ENCODE assay signal across 12 cellular contexts in the genomic region with DNA sequence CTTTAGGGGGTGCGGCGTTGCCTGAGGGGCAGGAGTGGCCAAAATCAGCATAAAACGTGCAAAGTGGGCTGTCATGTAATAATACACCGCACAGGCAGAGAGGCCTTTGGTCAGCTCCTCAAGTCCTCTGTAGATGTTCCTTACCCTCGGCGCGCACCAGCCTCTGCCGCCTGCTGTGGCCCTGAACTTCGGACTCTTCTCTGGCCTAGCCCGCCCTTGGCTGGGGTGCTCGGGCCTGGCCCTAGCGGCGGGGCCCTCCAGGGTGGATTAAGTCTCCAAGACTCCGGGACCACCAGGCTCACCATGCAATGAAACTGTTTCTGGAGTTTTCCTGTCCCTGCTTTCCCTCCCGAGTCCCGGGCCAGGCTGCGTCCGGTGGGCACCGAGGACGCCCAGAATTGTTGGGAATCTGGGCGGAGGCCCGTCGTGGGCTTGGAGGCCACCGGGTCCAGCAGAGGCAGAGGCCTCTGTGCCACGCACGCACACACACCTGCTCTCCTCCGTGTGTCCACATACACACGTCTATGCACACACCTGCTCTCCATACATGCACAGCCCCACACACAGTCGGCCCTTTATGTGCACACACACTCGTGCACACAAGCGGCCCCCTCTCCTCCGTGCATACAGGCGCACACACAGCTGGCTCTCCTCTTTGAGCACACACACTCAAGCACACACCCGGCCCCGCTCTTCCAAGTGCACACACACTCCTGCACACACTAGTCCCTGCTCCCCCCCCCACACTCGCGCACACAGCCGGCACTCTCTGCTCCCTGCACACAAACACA. TPM values are rescaled to one million over a fixed set of nuclear protein-coding genes. Genes with fewer than 3 reads are reported as not detected.
DNase-seq lines count a peak whose midpoint lies in the region; ATAC-seq lines count a peak whose summit lies in the region.
"Had no signal": no experiment of that assay in that cellular context is flagged by ENCODE, and none has a peak within 500 bp of the region (broad histone marks: within the 10 kb centered on the region; RNA-seq: fewer than 3 reads in every experiment).

No MANE protein-coding gene starts in this region.

- peaks cover 23% of the 10 kb centered on the region for H3K36me3 Mint-ChIP-seq in stimulated activated naive CD8-positive, alpha-beta T cell treated with anti-CD3 and anti-CD28 coated beads, Interleukin-15, Interleukin-2, amounts not matched to agents 100 ng/mL and 50 ng/mL, for 24 hours (ENCODE audit: low read depth)
- peaks cover 25% of the 10 kb centered on the region for H3K36me3 Mint-ChIP-seq in activated naive CD8-positive, alpha-beta T cell treated with anti-CD3 and anti-CD28 coated beads, Interleukin-2, amount 50 U/mL, for 24 hours (ENCODE audit: low read depth)

- intact Hi-C loops in aorta (cut with DNase I) = no loop called here

- no peak overlapping the region for H3K4me3 ChIP-seq in aorta (ENCODE audit: low read length in 2 of 2)

- no peak for DNase-seq in stimulated activated naive CD8-positive, alpha-beta T cell treated with anti-CD3 and anti-CD28 coated beads, Interleukin-15, Interleukin-2, amounts not matched to agents 100 U/mL and 50 U/mL, for 24 hours
- no peak for DNase-seq in activated naive CD8-positive, alpha-beta T cell treated with anti-CD3 and anti-CD28 coated beads, Interleukin-2, amount 50 U/mL, for 24 hours
- DNase-seq in mesenteric fat pad (ENCODE audit: low spot score) (peak; percentile 83), aorta (peak; percentile 36 to 65), superior temporal gyrus (ENCODE audit: extremely low spot score) (no peak)
- DNase-seq: erythroblast, NCI-H526 treated with DMSO at 0.1 percent for 48 hours, retina had no signal

- H3K27me3 Mint-ChIP-seq in stimulated activated naive CD8-positive, alpha-beta T cell treated with anti-CD3 and anti-CD28 coated beads, Interleukin-15, Interleukin-2, amounts not matched to agents 100 ng/mL and 50 ng/mL, for 24 hours = no peaks in the 10 kb centered on the region
- H3K27me3 Mint-ChIP-seq in activated naive CD8-positive, alpha-beta T cell treated with anti-CD3 and anti-CD28 coated beads, Interleukin-2, amount 50 U/mL, for 24 hours = no peaks in the 10 kb centered on the region

- H3K36me3 ChIP-seq in aorta (ENCODE audit: control insufficient read depth in 1 of 2, insufficient read depth in 2 of 2, low read length in 1 of 2) = no peaks in the 10 kb centered on the region

- peak overlapping the region; percentile 59 for H3K4me3 Mint-ChIP-seq in stimulated activated naive CD8-positive, alpha-beta T cell treated with anti-CD3 and anti-CD28 coated beads, Interleukin-15, Interleukin-2, amounts not matched to agents 100 ng/mL and 50 ng/mL, for 24 hours
- H3K4me3 Mint-ChIP-seq in activated naive CD8-positive, alpha-beta T cell treated with anti-CD3 and anti-CD28 coated beads, Interleukin-2, amount 50 U/mL, for 24 hours = peak overlapping the region; percentile 60

- no peaks in the 10 kb centered on the region for H3K9me3 Mint-ChIP-seq in stimulated activated naive CD8-positive, alpha-beta T cell treated with anti-CD3 and anti-CD28 coated beads, Interleukin-15, Interleukin-2, amounts not matched to agents 100 ng/mL and 50 ng/mL, for 24 hours
- no peaks in the 10 kb centered on the region for H3K9me3 Mint-ChIP-seq in activated naive CD8-positive, alpha-beta T cell treated with anti-CD3 and anti-CD28 coated beads, Interleukin-2, amount 50 U/mL, for 24 hours

- no peaks in the 10 kb centered on the region for H3K9me3 ChIP-seq in aorta (ENCODE audit: control insufficient read depth, low read length)
- H3K9me3 ChIP-seq: BLaER1 had no signal

- H3K27me3 ChIP-seq in aorta (ENCODE audit: control insufficient read depth in 1 of 2, insufficient read depth in 2 of 2, low read length in 1 of 2) = no peaks in the 10 kb centered on the region
- H3K27me3 ChIP-seq: BLaER1 had no signal

- 77 to 78% methylated on average over 38 of the region's 38 CpGs for WGBS in aorta, 2 donors

- H3K27ac ChIP-seq in aorta (ENCODE audit: low read depth in 1 of 2, low read length in 2 of 2) = no peak overlapping the region
- H3K27ac ChIP-seq: BLaER1 had no signal

- H3K4me1 Mint-ChIP-seq in stimulated activated naive CD8-positive, alpha-beta T cell treated with anti-CD3 and anti-CD28 coated beads, Interleukin-15, Interleukin-2, amounts not matched to agents 100 ng/mL and 50 ng/mL, for 24 hours (ENCODE audit: low read depth) = peaks cover 23% of the 10 kb centered on the region
- peaks cover 28% of the 10 kb centered on the region for H3K4me1 Mint-ChIP-seq in activated naive CD8-positive, alpha-beta T cell treated with anti-CD3 and anti-CD28 coated beads, Interleukin-2, amount 50 U/mL, for 24 hours

- no peak overlapping the region for H3K27ac Mint-ChIP-seq in stimulated activated naive CD8-positive, alpha-beta T cell treated with anti-CD3 and anti-CD28 coated beads, Interleukin-15, Interleukin-2, amounts not matched to agents 100 ng/mL and 50 ng/mL, for 24 hours
- H3K27ac Mint-ChIP-seq in activated naive CD8-positive, alpha-beta T cell treated with anti-CD3 and anti-CD28 coated beads, Interleukin-2, amount 50 U/mL, for 24 hours = no peak overlapping the region

- no peaks in the 10 kb centered on the region for H3K4me1 ChIP-seq in aorta (ENCODE audit: control insufficient read depth in 1 of 2, insufficient read depth in 2 of 2, low read length in 2 of 2)

- ATAC-seq in stimulated activated naive CD8-positive, alpha-beta T cell treated with anti-CD3 and anti-CD28 coated beads, Interleukin-15, Interleukin-2, amounts not matched to agents 100 U/mL and 50 U/mL, for 24 hours = no peak
- no peak for ATAC-seq in activated naive CD8-positive, alpha-beta T cell treated with anti-CD3 and anti-CD28 coated beads, Interleukin-2, amount 50 U/mL, for 24 hours
- no peak for ATAC-seq in aorta (ENCODE audit: low FRiP score)
- ATAC-seq in HG03280 (IDR thresholded peaks at IDR 0.05; ENCODE audit: unreplicated experiment) = no peak
- no peak for ATAC-seq in HG03025 (IDR thresholded peaks at IDR 0.05; ENCODE audit: low FRiP score, unreplicated experiment)

RNA-seq across cellular contexts. Expression of a gene that starts 1.5 kb away (rescaled TPM):
- 66.4 TPM for total RNA-seq in mesenteric fat pad
- 10 to 100 TPM; 29.7 to 36.6 TPM for total RNA-seq in aorta
- polyA plus RNA-seq in aorta = 10 to 100 TPM; 17.4 to 36.4 TPM

Comparison
In these comparisons a context has a peak if more than half of its experiments do, and no peak if none do; other contexts are left out.
1. DNase-seq: peak in mesenteric fat pad (single experiment) and aorta (2 of 2); none in stimulated activated naive CD8-positive, alpha-beta T cell treated with anti-CD3 and anti-CD28 coated beads, Interleukin-15, Interleukin-2, amounts not matched to agents 100 U/mL and 50 U/mL, for 24 hours (single experiment), activated naive CD8-positive, alpha-beta T cell treated with anti-CD3 and anti-CD28 coated beads, Interleukin-2, amount 50 U/mL, for 24 hours (single experiment) and superior temporal gyrus (single experiment).